ENCODE assay signal across 22 cellular contexts in genomic region chr20:62448038-62448437, GRCh38. TPM values are rescaled to one million over a fixed set of nuclear protein-coding genes. Genes with fewer than 3 reads are reported as not detected.
"Had no signal": no experiment of that assay in that cellular context is flagged by ENCODE, and none has a peak within 500 bp of the region (broad histone marks: within the 10 kb centered on the region; RNA-seq: fewer than 3 reads in every experiment).

No MANE protein-coding gene starts in this region.

- H3K9me3 ChIP-seq: adrenal gland, breast epithelium, left lung, thyroid gland, uterus had no signal

- H3K36me3 Mint-ChIP-seq: activated naive CD4-positive, alpha-beta T cell treated with anti-CD3 and anti-CD28 coated beads, Interleukin-2, amount 50 U/mL, for 72 hours had no signal

- DNase-seq: activated CD4-positive, alpha-beta T cell treated with anti-CD3 and anti-CD28 coated beads for 36 hours; activated CD4-positive, alpha-beta T cell treated with anti-CD3 and anti-CD28 coated beads, Interleukin-2, amount 50 U/mL, for 48 hours; activated gamma-delta T cell; adrenal gland; head of caudate nucleus; kidney; left lung; midbrain; occipital lobe; stimulated activated CD4-positive, alpha-beta T cell treated with anti-CD3 and anti-CD28 coated beads, Interleukin-2, amount 100 ng/mL, for 24 hours; stimulated activated naive CD4-positive, alpha-beta T cell treated with Interleukin-2 at 50 U/mL for 16 hours; thyroid gland; uterus had no signal

- H3K4me3 ChIP-seq: adrenal gland, breast epithelium, coronary artery, left lung, thyroid gland, uterus had no signal

- H3K27ac ChIP-seq: adrenal gland, breast epithelium, coronary artery, left lung, thyroid gland, uterus had no signal

- H3K27ac Mint-ChIP-seq: activated CD4-positive, alpha-beta T cell treated with anti-CD3 and anti-CD28 coated beads for 36 hours; activated naive CD4-positive, alpha-beta T cell treated with anti-CD3 and anti-CD28 coated beads, Interleukin-2, amount 50 U/mL, for 72 hours; nephron had no signal

- H3K27me3 ChIP-seq: adrenal gland, thyroid gland, uterus had no signal

- H3K4me3 Mint-ChIP-seq: activated CD4-positive, alpha-beta T cell treated with anti-CD3 and anti-CD28 coated beads for 36 hours; nephron had no signal

- H3K9me3 Mint-ChIP-seq: activated naive CD4-positive, alpha-beta T cell treated with anti-CD3 and anti-CD28 coated beads, Interleukin-2, amount 50 U/mL, for 72 hours; nephron had no signal

- H3K4me1 ChIP-seq: adrenal gland, breast epithelium, left lung, uterus had no signal

- H3K36me3 ChIP-seq: adrenal gland, breast epithelium, left lung, thyroid gland, uterus had no signal

- H3K4me1 Mint-ChIP-seq: activated CD4-positive, alpha-beta T cell treated with anti-CD3 and anti-CD28 coated beads for 36 hours had no signal

- ATAC-seq: activated CD4-positive, alpha-beta T cell treated with anti-CD3 and anti-CD28 coated beads for 36 hours; activated naive CD4-positive, alpha-beta T cell treated with anti-CD3 and anti-CD28 coated beads, Interleukin-2, amount 50 U/mL, for 72 hours; left lung had no signal

RNA-seq across cellular contexts. Expression of gene RBBP8NL, which starts 20.7 kb away (rescaled TPM):
- total RNA-seq: activated CD4-positive, alpha-beta T cell treated with anti-CD3 and anti-CD28 coated beads for 36 hours; activated naive CD4-positive, alpha-beta T cell treated with anti-CD3 and anti-CD28 coated beads, Interleukin-2, amount 50 U/mL, for 72 hours; adrenal gland; frontal cortex; lung microvascular endothelial cell; occipital lobe; posterior vena cava; subcutaneous adipose tissue had no signal

RNA-seq across cellular contexts. Expression of gene GATA5, which starts 27.8 kb away (rescaled TPM):
- total RNA-seq: activated CD4-positive, alpha-beta T cell treated with anti-CD3 and anti-CD28 coated beads for 36 hours; activated naive CD4-positive, alpha-beta T cell treated with anti-CD3 and anti-CD28 coated beads, Interleukin-2, amount 50 U/mL, for 72 hours; astrocyte; frontal cortex; lung microvascular endothelial cell; subcutaneous adipose tissue had no signal
